Comparison of ENCODE assay signal across 1 cellular context in genomic region chr3:183327343-183327742, GRCh38.
A peak's percentile ranks its signal among the peaks of the same experiment; 100 is the strongest.
TF ChIP-seq lines count a peak whose summit lies in the region.

No MANE protein-coding gene starts in this region.

TF ChIP-seq in liver, 16 proteins besides CTCF, POLR2A, EP300 and RAD21 (continued from another document):
- TF ChIP-seq, protein P1, sequence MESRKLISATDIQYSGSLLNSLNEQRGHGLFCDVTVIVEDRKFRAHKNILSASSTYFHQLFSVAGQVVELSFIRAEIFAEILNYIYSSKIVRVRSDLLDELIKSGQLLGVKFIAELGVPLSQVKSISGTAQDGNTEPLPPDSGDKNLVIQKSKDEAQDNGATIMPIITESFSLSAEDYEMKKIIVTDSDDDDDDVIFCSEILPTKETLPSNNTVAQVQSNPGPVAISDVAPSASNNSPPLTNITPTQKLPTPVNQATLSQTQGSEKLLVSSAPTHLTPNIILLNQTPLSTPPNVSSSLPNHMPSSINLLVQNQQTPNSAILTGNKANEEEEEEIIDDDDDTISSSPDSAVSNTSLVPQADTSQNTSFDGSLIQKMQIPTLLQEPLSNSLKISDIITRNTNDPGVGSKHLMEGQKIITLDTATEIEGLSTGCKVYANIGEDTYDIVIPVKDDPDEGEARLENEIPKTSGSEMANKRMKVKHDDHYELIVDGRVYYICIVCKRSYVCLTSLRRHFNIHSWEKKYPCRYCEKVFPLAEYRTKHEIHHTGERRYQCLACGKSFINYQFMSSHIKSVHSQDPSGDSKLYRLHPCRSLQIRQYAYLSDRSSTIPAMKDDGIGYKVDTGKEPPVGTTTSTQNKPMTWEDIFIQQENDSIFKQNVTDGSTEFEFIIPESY (IDR thresholded peaks at IDR 0.05): peak; percentile 51
- TF ChIP-seq RXRA (IDR thresholded peaks at IDR 0.05): peak; percentile 50 to 79
- TF ChIP-seq HNF4A (conservative IDR thresholded peaks at IDR 0.05): peak; percentile 58 to 73
- TF ChIP-seq HNF4G (IDR thresholded peaks at IDR 0.05): peak; percentile 41
- TF ChIP-seq JUND (IDR thresholded peaks at IDR 0.05): peak in 1 of 2 donors; percentile 54
- no peak for TF ChIP-seq NR2F2 (IDR thresholded peaks at IDR 0.05)
- TF ChIP-seq SP1 (IDR thresholded peaks at IDR 0.05): peak; percentile 35
- peak; percentile 61 for TF ChIP-seq FOXA1 (IDR thresholded peaks at IDR 0.05)
- no peak for TF ChIP-seq TAF1 (conservative IDR thresholded peaks at IDR 0.05)
- TF ChIP-seq REST (IDR thresholded peaks at IDR 0.05): peak; percentile 21
- TF ChIP-seq EGR1 (IDR thresholded peaks at IDR 0.05; ENCODE audit: low read depth in 2 of 2): peak in 1 of 2 donors; percentile 47
- TF ChIP-seq GABPA (IDR thresholded peaks at IDR 0.05 in 1 of 2, conservative IDR thresholded peaks at IDR 0.05 in 1 of 2): peak in 1 of 2 donors; percentile 65
- TF ChIP-seq FOXA2 (IDR thresholded peaks at IDR 0.05): peak; percentile 80
